1 cellular context compared by ENCODE assay signal in genomic region chr1:230426246-230427101, GRCh38.
A peak's percentile ranks its signal among the peaks of the same experiment; 100 is the strongest.
TF ChIP-seq lines count a peak whose summit lies in the region.

Gene PGBD5, minus strand, starts transcription at chr1:230426332. Its CDS starts 404 bp downstream, at chr1:230425928.

TF ChIP-seq in HepG2, 621 proteins besides CTCF, POLR2A, EP300 and RAD21 (continued from another document and continues in another):
- TF ChIP-seq ZNF883 (CRISPR knock-in tag; IDR thresholded peaks at IDR 0.05; ENCODE audit: not compliant biosample characterization) (peak; percentile 86), ZMAT5 (CRISPR knock-in tag; IDR thresholded peaks at IDR 0.05; ENCODE audit: borderline replicate concordance, low read depth) (no peak), ZNF766 (CRISPR knock-in tag; IDR thresholded peaks at IDR 0.05; ENCODE audit: borderline replicate concordance) (peak; percentile 94), NFIC (IDR thresholded peaks at IDR 0.05; ENCODE audit: low read length) (no peak), GLMP (CRISPR knock-in tag; IDR thresholded peaks at IDR 0.05; ENCODE audit: borderline replicate concordance) (no peak; the same call in 1 of the 2 replicates), STAT6 (CRISPR knock-in tag; IDR thresholded peaks at IDR 0.05; ENCODE audit: borderline replicate concordance) (no peak), NCOA1 (CRISPR knock-in tag; IDR thresholded peaks at IDR 0.05) (no peak), ATAD3A (CRISPR knock-in tag; IDR thresholded peaks at IDR 0.05) (peak; percentile 90), ZNF432 (CRISPR knock-in tag; IDR thresholded peaks at IDR 0.05; ENCODE audit: borderline replicate concordance) (no peak), ZNF512B (CRISPR knock-in tag; IDR thresholded peaks at IDR 0.05; ENCODE audit: borderline replicate concordance) (no peak), CREB1 (IDR thresholded peaks at IDR 0.05) (no peak), CREB1 (CRISPR knock-in tag; IDR thresholded peaks at IDR 0.05) (no peak), SP4 (CRISPR knock-in tag; IDR thresholded peaks at IDR 0.05) (peak; percentile 56; the same call in 1 of the 2 replicates), SOX5 (CRISPR knock-in tag; IDR thresholded peaks at IDR 0.05; ENCODE audit: borderline replicate concordance) (peak; percentile 59; the same call in 1 of the 2 replicates), ZC3H4 (CRISPR knock-in tag; IDR thresholded peaks at IDR 0.05; ENCODE audit: borderline replicate concordance) (no peak), IRF2 (CRISPR knock-in tag; IDR thresholded peaks at IDR 0.05) (peak; percentile 61; the same call in 1 of the 2 replicates), PCBP1 (IDR thresholded peaks at IDR 0.05; ENCODE audit: borderline replicate concordance, low read depth, low read length) (no peak), ZNF607 (CRISPR knock-in tag; IDR thresholded peaks at IDR 0.05; ENCODE audit: borderline replicate concordance) (peak; percentile 93), MTA1 (CRISPR knock-in tag; IDR thresholded peaks at IDR 0.05; ENCODE audit: borderline replicate concordance) (no peak), ZNF790 (CRISPR knock-in tag; IDR thresholded peaks at IDR 0.05; ENCODE audit: borderline replicate concordance) (peak; percentile 93; the same call in 1 of the 2 replicates), NFE2L2 (IDR thresholded peaks at IDR 0.05; ENCODE audit: low read length) (no peak), ZNF431 (CRISPR knock-in tag; IDR thresholded peaks at IDR 0.05; ENCODE audit: borderline replicate concordance, low read depth) (no peak), ZNF691 (CRISPR knock-in tag; IDR thresholded peaks at IDR 0.05; ENCODE audit: borderline replicate concordance, low read depth) (0 out of 2 replicates have a peak, but pooled peaks have one; percentile 58), STAT5B (CRISPR knock-in tag; IDR thresholded peaks at IDR 0.05) (peak; percentile 91; the same call in 1 of the 2 replicates), ZNF713 (CRISPR knock-in tag; IDR thresholded peaks at IDR 0.05) (no peak), SNAPC5 (CRISPR knock-in tag; IDR thresholded peaks at IDR 0.05; ENCODE audit: borderline replicate concordance) (no peak), CHD2 (IDR thresholded peaks at IDR 0.05; ENCODE audit: low read depth, low read length) (no peak), NFKBIZ (CRISPR knock-in tag; IDR thresholded peaks at IDR 0.05) (0 out of 2 replicates have a peak, but pooled peaks have one; percentile 77), ZNF646 (CRISPR knock-in tag; IDR thresholded peaks at IDR 0.05) (no peak), MXD1 (CRISPR knock-in tag; IDR thresholded peaks at IDR 0.05) (peak; percentile 96), KLF6 (CRISPR knock-in tag; IDR thresholded peaks at IDR 0.05) (peak; percentile 98), CBX2 (IDR thresholded peaks at IDR 0.05; ENCODE audit: low read depth, low read length) (no peak), CBX2 (CRISPR knock-in tag; IDR thresholded peaks at IDR 0.05; ENCODE audit: low read depth) (no peak), RNF219 (CRISPR knock-in tag; IDR thresholded peaks at IDR 0.05) (no peak), CBX5 (CRISPR knock-in tag; IDR thresholded peaks at IDR 0.05; ENCODE audit: borderline replicate concordance) (peak; percentile 59; the same call in 1 of the 2 replicates), MATR3 (CRISPR knock-in tag; IDR thresholded peaks at IDR 0.05) (no peak), GTF2F1 (IDR thresholded peaks at IDR 0.05; ENCODE audit: low read length) (no peak), PHF20 (CRISPR knock-in tag; IDR thresholded peaks at IDR 0.05) (no peak; the same call in none of the 2 replicates), TAF15 (IDR thresholded peaks at IDR 0.05; ENCODE audit: low read depth, low read length, poor library complexity, severe bottlenecking) (no peak), NR1H2 (CRISPR knock-in tag; IDR thresholded peaks at IDR 0.05; ENCODE audit: borderline replicate concordance, low read depth) (no peak), ZNF18 (CRISPR knock-in tag; IDR thresholded peaks at IDR 0.05; ENCODE audit: insufficient replicate concordance) (peak; percentile 79), THAP7 (CRISPR knock-in tag; IDR thresholded peaks at IDR 0.05) (0 out of 2 replicates have a peak, but pooled peaks have one; percentile 60), MYNN (CRISPR knock-in tag; IDR thresholded peaks at IDR 0.05; ENCODE audit: low read depth) (no peak)
